In the genomic region with DNA sequence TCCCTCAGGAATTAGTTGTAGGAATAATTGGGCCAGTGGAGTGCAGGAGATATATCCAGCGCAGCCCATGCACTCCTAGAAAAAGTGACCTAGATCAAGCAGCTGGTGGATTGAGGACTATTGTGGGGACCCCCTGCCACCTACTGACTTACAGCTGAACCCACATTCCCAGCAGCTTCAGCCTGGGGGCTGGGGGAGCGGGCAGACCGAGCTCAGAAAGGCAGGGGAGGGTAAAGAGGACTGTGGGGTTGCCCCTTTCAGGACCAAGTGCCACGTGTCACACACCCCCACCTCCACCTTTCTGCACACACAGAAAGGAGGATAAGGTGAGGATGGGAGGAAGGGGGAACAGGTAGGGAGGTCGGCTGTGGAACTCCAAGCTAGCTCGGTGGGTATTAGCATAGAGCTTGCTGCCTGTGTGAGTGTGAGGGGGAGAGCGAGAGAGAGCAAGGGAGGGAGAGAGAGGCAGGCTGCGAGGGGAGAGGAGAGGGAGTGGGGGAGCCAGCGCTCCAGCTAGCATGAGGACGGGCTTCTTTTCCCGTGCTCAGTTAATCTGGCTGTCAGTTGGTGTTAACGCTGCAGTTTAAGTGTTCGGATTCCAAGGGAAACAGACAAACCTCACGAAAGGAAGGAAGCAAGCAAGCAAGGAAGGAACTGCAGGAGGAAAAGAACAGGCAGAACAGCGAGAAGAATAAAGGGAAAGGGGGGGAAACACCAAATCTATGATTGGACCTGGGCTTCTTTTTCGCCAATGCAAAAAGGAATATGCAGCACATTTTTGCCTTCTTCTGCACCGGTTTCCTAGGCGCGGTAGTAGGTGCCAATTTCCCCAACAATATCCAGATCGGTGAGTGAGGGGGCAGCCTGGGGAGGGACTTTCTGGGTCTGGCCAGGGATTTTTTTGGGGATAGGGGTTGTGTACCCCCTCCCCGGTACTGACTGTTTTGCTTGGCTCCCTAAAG, we compare ENCODE assay signal across 13 cellular contexts. TPM values are rescaled to one million over a fixed set of nuclear protein-coding genes. Genes with fewer than 3 reads are reported as not detected.
A peak's percentile ranks its signal among the peaks of the same experiment; 100 is the strongest.
DNase-seq lines count a peak whose midpoint lies in the region; ATAC-seq and TF ChIP-seq lines count a peak whose summit lies in the region.
"Had no signal": no experiment of that assay in that cellular context is flagged by ENCODE, and none has a peak within 500 bp of the region (broad histone marks: within the 10 kb centered on the region; RNA-seq: fewer than 3 reads in every experiment).

A gene (plus strand): TSS at position 547 of the 962 bp plus-strand sequence.

- peaks cover 60% of the 10 kb centered on the region for H3K4me1 Mint-ChIP-seq in osteocyte (ENCODE audit: unreplicated experiment)

- H3K36me3 Mint-ChIP-seq in osteocyte (ENCODE audit: unreplicated experiment): no peaks in the 10 kb centered on the region

- H3K27me3 Mint-ChIP-seq in osteocyte (ENCODE audit: unreplicated experiment): no peaks in the 10 kb centered on the region

- peak within 1 kb of the TSS; percentile 29 for H3K4me3 ChIP-seq in NT2/D1 (ENCODE audit: insufficient read length, low read depth)
- peak within 1 kb of the TSS; percentile 40 for H3K4me3 ChIP-seq in fibroblast of the aortic adventitia (ENCODE audit: low read depth, low read length)

- DNase-seq in ELR (ENCODE audit: low read depth): peak; percentile 7
- peak; percentile 16 for DNase-seq in NT2/D1 (ENCODE audit: low read depth, low spot score)
- no peak for DNase-seq in fibroblast of the aortic adventitia (ENCODE audit: low read depth)
- no peak for DNase-seq in osteocyte (ENCODE audit: extremely low spot score, unreplicated experiment)
- no peak for DNase-seq in NK-92 treated with Interleukin-12 subunit alpha and Interleukin-12 subunit beta, amount 100 ng/mL, for 24 hours (lab: John Stamatoyannopoulos, UW)
- no peak for DNase-seq in cerebellar cortex (ENCODE audit: low spot score)
- DNase-seq: activated gamma-delta T cell, DND-41, gastrocnemius medialis, NCI-H446 treated with DMSO at 0.1 percent for 48 hours, T-helper 9 cell had no signal

- no peaks in the 10 kb centered on the region for H3K9me3 ChIP-seq in NT2/D1 (ENCODE audit: insufficient read depth, low read length)
- H3K9me3 ChIP-seq: gastrocnemius medialis had no signal

- no peaks in the 10 kb centered on the region for H3K9me3 Mint-ChIP-seq in osteocyte (ENCODE audit: unreplicated experiment)

- H3K4me3 Mint-ChIP-seq in osteocyte (ENCODE audit: unreplicated experiment): peak within 1 kb of the TSS; percentile 88

- peak within 1 kb of the TSS; percentile 56 for H3K27ac Mint-ChIP-seq in osteocyte (ENCODE audit: unreplicated experiment)

- peaks cover 17% of the 10 kb centered on the region for H3K27me3 ChIP-seq in NT2/D1 (ENCODE audit: insufficient read depth, insufficient read length)

- TF ChIP-seq CTCF in fibroblast of the aortic adventitia (IDR thresholded peaks at IDR 0.05; ENCODE audit: insufficient read depth, low read length): no peak
- peak; percentile 25 for TF ChIP-seq CTCF in osteocyte (IDR thresholded peaks at IDR 0.05)

- ATAC-seq in GM19023 (IDR thresholded peaks at IDR 0.05; ENCODE audit: unreplicated experiment) (no peak), GM18519 (IDR thresholded peaks at IDR 0.05; ENCODE audit: low FRiP score, unreplicated experiment) (no peak)
- ATAC-seq: gastrocnemius medialis had no signal

- H3K9ac ChIP-seq in NT2/D1 (ENCODE audit: insufficient read length, low read depth): peak within 1 kb of the TSS; percentile 39

- peaks cover 2% of the 10 kb centered on the region for H3K4me1 ChIP-seq in NT2/D1 (ENCODE audit: insufficient read depth, insufficient read length)
- H3K4me1 ChIP-seq: gastrocnemius medialis had no signal

- H3K36me3 ChIP-seq in NT2/D1 (ENCODE audit: insufficient read depth, insufficient read length, low read length): no peaks in the 10 kb centered on the region
- H3K36me3 ChIP-seq: gastrocnemius medialis had no signal

RNA-seq across cellular contexts. Expression of the gene that starts here (rescaled TPM):
- total RNA-seq in fibroblast of the aortic adventitia (ENCODE audit: low replicate concordance): 1.2 TPM in 1 of 2 replicates, not detected in the other
- 48.1 and 48.8 TPM in 2 replicates for total RNA-seq in osteocyte

Comparison
In these comparisons a context has a peak if more than half of its experiments do, and no peak if none do; other contexts are left out.
1. RNA of the gene that starts here (total RNA-seq): 48.1 to 48.8 TPM in osteocyte; 1.2 TPM in fibroblast of the aortic adventitia; every median in the first group is over 10 times any median in the second.
2. DNase-seq: peak in ELR (single experiment) and NT2/D1 (single experiment); none in fibroblast of the aortic adventitia (single experiment), osteocyte (single experiment), NK-92 treated with Interleukin-12 subunit alpha and Interleukin-12 subunit beta, amount 100 ng/mL, for 24 hours (single experiment) and cerebellar cortex (single experiment).